Comparison of ENCODE assay signal across 20 cellular contexts in the genomic region with DNA sequence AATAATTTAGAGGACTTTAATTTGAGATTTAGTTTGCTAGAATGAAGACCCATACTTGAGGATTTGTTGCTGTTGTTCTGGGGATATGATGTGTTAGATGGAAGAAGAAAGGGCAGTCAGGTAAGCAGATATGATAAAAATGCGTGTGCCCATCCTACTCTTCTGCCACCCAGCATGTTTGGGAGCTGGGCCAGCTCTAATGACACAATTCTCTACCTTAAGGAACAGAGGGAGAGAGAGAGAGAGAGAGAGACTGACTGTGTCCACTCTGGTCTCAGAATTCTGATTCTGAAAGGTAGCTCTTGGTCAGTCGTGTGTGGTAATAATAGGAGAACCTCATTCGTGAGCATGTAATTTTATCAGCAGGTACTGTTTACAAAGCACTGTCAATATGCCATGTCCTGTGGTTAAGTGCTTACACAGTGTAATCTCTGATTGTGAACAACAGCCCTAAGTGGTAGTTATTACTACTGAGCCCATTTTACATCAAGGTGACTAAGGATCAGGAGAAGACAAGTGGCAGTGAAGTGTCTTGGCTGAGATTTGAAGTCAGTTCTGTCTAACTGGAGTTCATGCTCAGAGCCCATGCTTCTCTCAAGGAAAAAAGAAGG.
DNase-seq lines count a peak whose midpoint lies in the region; ATAC-seq, FAIRE-seq and TF ChIP-seq lines count a peak whose summit lies in the region.
"Had no signal": no experiment of that assay in that cellular context is flagged by ENCODE, and none has a peak within 500 bp of the region (broad histone marks: within the 10 kb centered on the region; RNA-seq: fewer than 3 reads in every experiment).

No MANE protein-coding gene starts in this region.

- intact Hi-C loops in thyroid gland (cut with DNase I): loop anchor here (10.0 kb wide), 1 partner anchor 53 kb away; no protein-coding TSS in a partner anchor

- TF ChIP-seq POLR2A in GM12892 (IDR thresholded peaks at IDR 0.05; ENCODE audit: low read depth, low read length) (no peak), thyroid gland (IDR thresholded peaks at IDR 0.05) (no peak)

- H3K4me3 ChIP-seq in thyroid gland (replicated peaks in 1 of 3): no peak overlapping the region
- H3K4me3 ChIP-seq: dorsolateral prefrontal cortex, heart right ventricle, mucosa of descending colon, neural progenitor cell, prostate gland, vagina had no signal

- ATAC-seq in HG02852 (IDR thresholded peaks at IDR 0.05; ENCODE audit: unreplicated experiment): no peak
- no peak for ATAC-seq in HG03520 (IDR thresholded peaks at IDR 0.05; ENCODE audit: unreplicated experiment)
- ATAC-seq: heart right ventricle, left ventricle myocardium superior, mucosa of descending colon had no signal

- no peak for DNase-seq in GM12892 (ENCODE audit: insufficient read length)
- peak; percentile 5 to 14 for DNase-seq in NCI-H1930 (lab: John Stamatoyannopoulos, UW)
- DNase-seq in NCI-H774 (lab: John Stamatoyannopoulos, UW): peak; percentile 23
- peak; percentile 52 to 53 for DNase-seq in thyroid gland
- DNase-seq in LoVo (ENCODE audit: low spot score): no peak
- DNase-seq: activated CD4-positive, alpha-beta T cell treated with anti-CD3 and anti-CD28 coated beads, Interleukin-2, amount 50 U/mL, for 1 hour; aorta; central memory CD4-positive, alpha-beta T cell; dorsolateral prefrontal cortex; heart right ventricle; left ventricle myocardium superior; mucosa of descending colon; OCI-M1 had no signal

- peaks cover 20 to 22% of the 10 kb centered on the region in 2 donors for H3K4me1 ChIP-seq in thyroid gland
- H3K4me1 ChIP-seq: heart right ventricle, neural progenitor cell, prostate gland, vagina had no signal

- peak; percentile 68 for FAIRE-seq in GM12892 (lab: Jason Lieb, UNC)

- TF ChIP-seq CTCF in thyroid gland (IDR thresholded peaks at IDR 0.05): no peak

- H3K27ac ChIP-seq in thyroid gland: peak overlapping the region in 1 of 3 donors; percentile 19
- H3K27ac ChIP-seq: C4-2B, dorsolateral prefrontal cortex, heart right ventricle, HL-60, neural progenitor cell, prostate gland, vagina had no signal

- H3K9me3 ChIP-seq in thyroid gland: no peaks in the 10 kb centered on the region
- H3K9me3 ChIP-seq: mucosa of descending colon, prostate gland, vagina had no signal

- no peaks in the 10 kb centered on the region for H3K27me3 ChIP-seq in thyroid gland
- H3K27me3 ChIP-seq: dorsolateral prefrontal cortex, heart right ventricle, neural progenitor cell, vagina had no signal

- no peaks in the 10 kb centered on the region for H3K36me3 ChIP-seq in thyroid gland
- H3K36me3 ChIP-seq: heart right ventricle, neural progenitor cell, prostate gland, vagina had no signal

- 31 to 40% methylated on average over 3 of the region's 3 CpGs for WGBS in thyroid gland, 2 donors

Comparison
In these comparisons a context has a peak if more than half of its experiments do, and no peak if none do; other contexts are left out.
1. DNase-seq: peak in NCI-H1930 (2 of 2), NCI-H774 (single experiment) and thyroid gland (2 of 2); none in GM12892 (single experiment) and LoVo (single experiment).